In genomic region chr19:38019427-38019724, GRCh38 we compare ENCODE assay signal across 1 cellular context.
TF ChIP-seq lines count a peak whose summit lies in the region.

No MANE protein-coding gene starts in this region.

TF ChIP-seq in GM23338, 12 proteins besides CTCF, POLR2A, EP300 and RAD21 (continued from another document):
- no peak for TF ChIP-seq REST (IDR thresholded peaks at IDR 0.05; ENCODE audit: unreplicated experiment)
- no peak for TF ChIP-seq ZNF114 (CRISPR knock-in tag; IDR thresholded peaks at IDR 0.05)
- no peak for TF ChIP-seq ZNF331 (CRISPR knock-in tag; IDR thresholded peaks at IDR 0.05; ENCODE audit: low read depth)
- TF ChIP-seq JUNB (IDR thresholded peaks at IDR 0.05; ENCODE audit: unreplicated experiment) = no peak
- TF ChIP-seq NANOG (IDR thresholded peaks at IDR 0.05; ENCODE audit: borderline replicate concordance) = no peak
TF ChIP-seq in GM23338: peak in this region for 0.
